12 cellular contexts compared by ENCODE assay signal in genomic region chr7:45118830-45119452, GRCh38. TPM values are rescaled to one million over a fixed set of nuclear protein-coding genes. Genes with fewer than 3 reads are reported as not detected.
"Had no signal": no experiment of that assay in that cellular context is flagged by ENCODE, and none has a peak within 500 bp of the region (broad histone marks: within the 10 kb centered on the region; RNA-seq: fewer than 3 reads in every experiment).

No MANE protein-coding gene starts in this region.

- H3K27ac ChIP-seq: adrenal gland, body of pancreas, right atrium auricular region had no signal

- H3K4me3 Mint-ChIP-seq: activated CD4-positive, alpha-beta memory T cell treated with anti-CD3 and anti-CD28 coated beads for 36 hours; naive thymus-derived CD4-positive, alpha-beta T cell; stimulated activated effector memory CD8-positive, alpha-beta T cell treated with anti-CD3 and anti-CD28 coated beads, Interleukin-12 subunit alpha, Interleukin-12 subunit beta, amount 100 ng/mL, for 72 hours had no signal

- ATAC-seq: body of pancreas; naive thymus-derived CD4-positive, alpha-beta T cell; stimulated activated effector memory CD8-positive, alpha-beta T cell treated with anti-CD3 and anti-CD28 coated beads, Interleukin-12 subunit alpha, Interleukin-12 subunit beta, amount 100 ng/mL, for 72 hours had no signal

- H3K36me3 Mint-ChIP-seq: activated CD4-positive, alpha-beta memory T cell treated with anti-CD3 and anti-CD28 coated beads for 36 hours; stimulated activated effector memory CD8-positive, alpha-beta T cell treated with anti-CD3 and anti-CD28 coated beads, Interleukin-12 subunit alpha, Interleukin-12 subunit beta, amount 100 ng/mL, for 72 hours had no signal

- H3K36me3 ChIP-seq: adrenal gland, right atrium auricular region had no signal

- H3K4me1 ChIP-seq: adrenal gland, body of pancreas, right atrium auricular region had no signal

- H3K27me3 Mint-ChIP-seq: activated CD4-positive, alpha-beta memory T cell treated with anti-CD3 and anti-CD28 coated beads for 36 hours had no signal

- H3K9me3 Mint-ChIP-seq: activated CD4-positive, alpha-beta memory T cell treated with anti-CD3 and anti-CD28 coated beads for 36 hours; naive thymus-derived CD4-positive, alpha-beta T cell; stimulated activated effector memory CD8-positive, alpha-beta T cell treated with anti-CD3 and anti-CD28 coated beads, Interleukin-12 subunit alpha, Interleukin-12 subunit beta, amount 100 ng/mL, for 72 hours had no signal

- H3K9me3 ChIP-seq: adrenal gland, body of pancreas, right atrium auricular region had no signal

- H3K27me3 ChIP-seq: adrenal gland, body of pancreas, right atrium auricular region had no signal

- H3K4me3 ChIP-seq: adrenal gland, body of pancreas, right atrium auricular region, smooth muscle cell had no signal

- DNase-seq: activated CD4-positive, alpha-beta memory T cell treated with anti-CD3 and anti-CD28 coated beads for 36 hours; activated naive CD4-positive, alpha-beta T cell; adrenal gland; body of pancreas; cerebellar nuclear complex; dermis blood vessel endothelial cell; naive thymus-derived CD4-positive, alpha-beta T cell; T1000; trophoblast cell had no signal

- H3K27ac Mint-ChIP-seq: activated CD4-positive, alpha-beta memory T cell treated with anti-CD3 and anti-CD28 coated beads for 36 hours; stimulated activated effector memory CD8-positive, alpha-beta T cell treated with anti-CD3 and anti-CD28 coated beads, Interleukin-12 subunit alpha, Interleukin-12 subunit beta, amount 100 ng/mL, for 72 hours had no signal

RNA-seq across cellular contexts. Expression of gene RAMP3, which starts 38.6 kb away (rescaled TPM):
- total RNA-seq: activated CD4-positive, alpha-beta memory T cell treated with anti-CD3 and anti-CD28 coated beads for 36 hours; smooth muscle cell had no signal
- polyA plus RNA-seq: naive thymus-derived CD4-positive, alpha-beta T cell; smooth muscle cell had no signal
